In genomic region chr22:24444729-24445466, GRCh38 we compare ENCODE assay signal across 1 cellular context.
TF ChIP-seq lines count a peak whose summit lies in the region.

No MANE protein-coding gene starts in this region.

TF ChIP-seq in K562, 482 proteins besides CTCF, POLR2A, EP300 and RAD21:
- no peak for TF ChIP-seq GTF3C2 (IDR thresholded peaks at IDR 0.05; ENCODE audit: borderline replicate concordance, extremely low read depth, insufficient read length)
- peak in 1 of 3 experiments; percentile 19 for TF ChIP-seq YY1 (IDR thresholded peaks at IDR 0.05; ENCODE audit: borderline replicate concordance in 1 of 3, control insufficient read depth in 1 of 3, extremely low read depth in 1 of 3, insufficient read depth in 3 of 3, insufficient read length in 1 of 3, insufficient replicate concordance in 2 of 3, low read depth in 1 of 3, low read length in 2 of 3)
- TF ChIP-seq, protein P1, sequence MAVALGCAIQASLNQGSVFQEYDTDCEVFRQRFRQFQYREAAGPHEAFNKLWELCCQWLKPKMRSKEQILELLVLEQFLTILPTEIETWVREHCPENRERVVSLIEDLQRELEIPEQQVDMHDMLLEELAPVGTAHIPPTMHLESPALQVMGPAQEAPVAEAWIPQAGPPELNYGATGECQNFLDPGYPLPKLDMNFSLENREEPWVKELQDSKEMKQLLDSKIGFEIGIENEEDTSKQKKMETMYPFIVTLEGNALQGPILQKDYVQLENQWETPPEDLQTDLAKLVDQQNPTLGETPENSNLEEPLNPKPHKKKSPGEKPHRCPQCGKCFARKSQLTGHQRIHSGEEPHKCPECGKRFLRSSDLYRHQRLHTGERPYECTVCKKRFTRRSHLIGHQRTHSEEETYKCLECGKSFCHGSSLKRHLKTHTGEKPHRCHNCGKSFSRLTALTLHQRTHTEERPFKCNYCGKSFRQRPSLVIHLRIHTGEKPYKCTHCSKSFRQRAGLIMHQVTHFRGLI (CRISPR knock-in tag; IDR thresholded peaks at IDR 0.05), result no peak
